11 cellular contexts compared by ENCODE assay signal in the genomic region with DNA sequence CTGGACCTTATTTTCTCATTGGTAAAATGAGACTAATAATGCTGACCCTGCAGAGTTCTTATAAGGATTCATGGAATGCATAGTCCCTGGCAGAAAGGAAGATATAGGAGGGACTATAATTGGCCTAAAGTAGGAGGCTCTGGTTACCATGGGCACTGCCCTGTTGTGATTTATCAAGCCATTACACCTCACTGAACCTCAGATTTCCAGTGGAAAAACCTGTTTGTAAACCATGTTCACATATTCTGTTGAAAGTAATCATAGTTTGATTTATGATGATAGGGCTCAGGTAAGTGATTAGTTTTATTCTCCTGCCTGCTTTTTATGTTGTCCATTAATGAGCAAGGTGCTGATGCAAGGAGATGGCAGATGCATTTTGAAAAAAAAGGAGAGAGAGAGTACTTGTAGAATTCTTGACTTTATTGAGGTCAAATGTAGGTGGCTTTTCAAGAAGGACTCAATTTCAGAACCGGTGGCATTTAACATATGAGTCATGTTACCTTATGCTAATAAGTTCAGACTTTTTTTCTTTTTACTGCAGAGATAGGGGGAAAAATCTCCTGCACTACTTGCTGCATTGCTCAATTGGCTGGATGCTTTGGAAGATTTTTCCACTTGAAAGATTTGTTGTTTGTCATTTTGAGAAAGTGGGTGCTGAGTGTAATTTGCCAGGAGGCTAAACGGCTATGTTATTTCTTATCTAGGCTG. TPM values are rescaled to one million over a fixed set of nuclear protein-coding genes. Genes with fewer than 3 reads are reported as not detected.
DNase-seq lines count a peak whose midpoint lies in the region; FAIRE-seq and TF ChIP-seq lines count a peak whose summit lies in the region.
"Had no signal": no experiment of that assay in that cellular context is flagged by ENCODE, and none has a peak within 500 bp of the region (broad histone marks: within the 10 kb centered on the region; RNA-seq: fewer than 3 reads in every experiment).

No MANE protein-coding gene starts in this region.

- no peak for TF ChIP-seq CTCF in lower leg skin (IDR thresholded peaks at IDR 0.05)
- no peak for TF ChIP-seq CTCF in prostate gland (IDR thresholded peaks at IDR 0.05)
- no peak for TF ChIP-seq CTCF in H9 (conservative IDR thresholded peaks at IDR 0.05)

- 16 to 24% methylated on average over 2 of the region's 2 CpGs for WGBS in lower leg skin, 2 donors
- 10% methylated on average over 2 of the region's 2 CpGs for WGBS in prostate gland
- no CpG with 5 or more reads among the region's 2 CpGs for WGBS in H9 (ENCODE audit: extremely low coverage, insufficient read length, low lambda C conversion rate)

- no peak for DNase-seq in activated T-cell treated with anti-CD3 and anti-CD28 coated beads, Interleukin-2, amount 50 U/mL, for 24 hours
- DNase-seq in activated T-cell treated with anti-CD3 and anti-CD28 coated beads, Interleukin-2, amount 50 U/mL, for 1 hour: no peak
- DNase-seq in RCC 7860 (ENCODE audit: low spot score) (peak; percentile 73), fibroblast of gingiva (ENCODE audit: low read depth) (peak; percentile 47), lower leg skin (ENCODE audit: low spot score in 2 of 2) (no peak), prostate gland (ENCODE audit: low spot score) (no peak), H9 (no peak)
- DNase-seq: cortex of kidney had no signal

- no peaks in the 10 kb centered on the region for H3K4me1 ChIP-seq in prostate gland (replicated peaks)
- H3K4me1 ChIP-seq in H9 (ENCODE audit: insufficient read depth, low read length): no peaks in the 10 kb centered on the region; the same call in 1 of the 2 replicates

- no peak overlapping the region for H2BK120ac ChIP-seq in H9 (ENCODE audit: low read depth, low read length, poor library complexity, severe bottlenecking)

- H4K5ac ChIP-seq in H9 (ENCODE audit: insufficient read length, low read depth, low read length): no peak overlapping the region

- H4K91ac ChIP-seq in H9 (ENCODE audit: insufficient read length, low read depth, low read length): no peak overlapping the region

- H3K23ac ChIP-seq in H9 (ENCODE audit: insufficient read length, low read depth, low read length): no peak overlapping the region

- no peaks in the 10 kb centered on the region for H4K20me1 ChIP-seq in H9 (ENCODE audit: control insufficient read depth, insufficient read depth, insufficient read length)

- H3K27me3 Mint-ChIP-seq in activated T-cell treated with anti-CD3 and anti-CD28 coated beads, Interleukin-2, amount 50 U/mL, for 24 hours: no peaks in the 10 kb centered on the region
- H3K27me3 Mint-ChIP-seq in stimulated activated naive CD8-positive, alpha-beta T cell treated with anti-CD3 and anti-CD28 coated beads, Interleukin-15, Interleukin-2, amounts not matched to agents 100 ng/mL and 50 ng/mL, for 24 hours: no peaks in the 10 kb centered on the region
- H3K27me3 Mint-ChIP-seq in H9 (ENCODE audit: low read depth): no peaks in the 10 kb centered on the region
- H3K27me3 Mint-ChIP-seq: IgD-negative memory B cell had no signal

- H3K4me1 Mint-ChIP-seq in activated T-cell treated with anti-CD3 and anti-CD28 coated beads, Interleukin-2, amount 50 U/mL, for 24 hours (ENCODE audit: low read depth): peaks cover 56% of the 10 kb centered on the region
- H3K4me1 Mint-ChIP-seq in stimulated activated naive CD8-positive, alpha-beta T cell treated with anti-CD3 and anti-CD28 coated beads, Interleukin-15, Interleukin-2, amounts not matched to agents 100 ng/mL and 50 ng/mL, for 24 hours (ENCODE audit: low read depth): peaks cover 57% of the 10 kb centered on the region
- H3K4me1 Mint-ChIP-seq in H9: peaks cover 12 to 16% of the 10 kb centered on the region in 2 experiments

- H2AK5ac ChIP-seq in H9 (ENCODE audit: insufficient read length, low read length): no peak overlapping the region

- no peaks in the 10 kb centered on the region for H3K79me1 ChIP-seq in H9 (ENCODE audit: insufficient read depth, low read depth, low read length, poor library complexity, severe bottlenecking)

- H3K9me3 ChIP-seq in prostate gland (no peaks in the 10 kb centered on the region), H9 (ENCODE audit: control insufficient read depth, low read depth, low read length) (no peaks in the 10 kb centered on the region)
- H3K9me3 ChIP-seq: Caco-2 had no signal

- H3K56ac ChIP-seq in H9 (ENCODE audit: insufficient read length, low read depth, low read length): no peak overlapping the region

- no peak overlapping the region for H3K27ac ChIP-seq in prostate gland
- no peak overlapping the region for H3K27ac ChIP-seq in H9 (ENCODE audit: insufficient read length, low read depth, low read length)

- H4K8ac ChIP-seq in H9 (replicated peaks; ENCODE audit: insufficient read length, low read depth, low read length): no peak overlapping the region

- no peak overlapping the region for H3K14ac ChIP-seq in H9 (ENCODE audit: insufficient read depth, low read length)

- H3K4me2 ChIP-seq in H9 (ENCODE audit: insufficient read depth, insufficient read length, low read length): no peak overlapping the region

- H2BK5ac ChIP-seq in H9 (ENCODE audit: insufficient read length, low read length): no peak overlapping the region

- no peak overlapping the region for H2BK15ac ChIP-seq in H9 (ENCODE audit: low read depth, low read length)

- no peak overlapping the region for H2AFZ ChIP-seq in H9 (ENCODE audit: low read length)

- no peak overlapping the region for H3K18ac ChIP-seq in H9 (ENCODE audit: insufficient read length, low read depth, low read length)

- TF ChIP-seq POLR2A in lower leg skin (IDR thresholded peaks at IDR 0.05) (no peak), prostate gland (IDR thresholded peaks at IDR 0.05) (no peak)

- no peaks in the 10 kb centered on the region for H3K36me3 ChIP-seq in prostate gland

- H3K23me2 ChIP-seq in H9 (ENCODE audit: insufficient read length, low read depth, low read length, poor library complexity, severe bottlenecking): no peaks in the 10 kb centered on the region

- H3K36me3 Mint-ChIP-seq in activated T-cell treated with anti-CD3 and anti-CD28 coated beads, Interleukin-2, amount 50 U/mL, for 24 hours (ENCODE audit: low read depth): peaks cover 2% of the 10 kb centered on the region
- no peaks in the 10 kb centered on the region for H3K36me3 Mint-ChIP-seq in stimulated activated naive CD8-positive, alpha-beta T cell treated with anti-CD3 and anti-CD28 coated beads, Interleukin-15, Interleukin-2, amounts not matched to agents 100 ng/mL and 50 ng/mL, for 24 hours (ENCODE audit: low read depth)
- peaks cover 0 to 4% (median 0%) of the 10 kb centered on the region in 3 experiments; a peak in 2 of 7 replicates for H3K36me3 Mint-ChIP-seq in H9 (ENCODE audit: insufficient read depth in 1 of 3, low read depth in 3 of 3)

- peak; percentile 86 for FAIRE-seq in RCC 7860 (lab: Jason Lieb, UNC)

- no peaks in the 10 kb centered on the region for H3K27me3 ChIP-seq in prostate gland (replicated peaks; ENCODE audit: insufficient read depth)
- H3K27me3 ChIP-seq in H9 (ENCODE audit: insufficient read depth, low read length): no peaks in the 10 kb centered on the region

- no peak overlapping the region for H2BK20ac ChIP-seq in H9 (ENCODE audit: low read depth, low read length, poor library complexity, severe bottlenecking)

- intact Hi-C loops in lower leg skin (cut with DNase I; ENCODE audit: low total_unique reads): no loop called here
- intact Hi-C loops in prostate gland (cut with DNase I): no loop called here

- H3K4me3 Mint-ChIP-seq in activated T-cell treated with anti-CD3 and anti-CD28 coated beads, Interleukin-2, amount 50 U/mL, for 24 hours: no peak overlapping the region
- peak overlapping the region; percentile 47 for H3K4me3 Mint-ChIP-seq in stimulated activated naive CD8-positive, alpha-beta T cell treated with anti-CD3 and anti-CD28 coated beads, Interleukin-15, Interleukin-2, amounts not matched to agents 100 ng/mL and 50 ng/mL, for 24 hours
- H3K4me3 Mint-ChIP-seq in H9: no peak overlapping the region
- H3K4me3 Mint-ChIP-seq: IgD-negative memory B cell had no signal

- no peak overlapping the region for H3K9ac ChIP-seq in H9 (ENCODE audit: extremely low read depth, insufficient read length, low read length)

- H3K4ac ChIP-seq in H9 (ENCODE audit: low read depth, low read length): no peak overlapping the region

- H3K27ac Mint-ChIP-seq in activated T-cell treated with anti-CD3 and anti-CD28 coated beads, Interleukin-2, amount 50 U/mL, for 24 hours: peak overlapping the region; percentile 70
- H3K27ac Mint-ChIP-seq in stimulated activated naive CD8-positive, alpha-beta T cell treated with anti-CD3 and anti-CD28 coated beads, Interleukin-15, Interleukin-2, amounts not matched to agents 100 ng/mL and 50 ng/mL, for 24 hours: peak overlapping the region; percentile 88
- H3K27ac Mint-ChIP-seq in H9: peak overlapping the region in 1 of 3 experiments; percentile 16; a peak in 1 of 7 replicates

- H3K9me3 Mint-ChIP-seq in activated T-cell treated with anti-CD3 and anti-CD28 coated beads, Interleukin-2, amount 50 U/mL, for 24 hours: no peaks in the 10 kb centered on the region
- no peaks in the 10 kb centered on the region for H3K9me3 Mint-ChIP-seq in stimulated activated naive CD8-positive, alpha-beta T cell treated with anti-CD3 and anti-CD28 coated beads, Interleukin-15, Interleukin-2, amounts not matched to agents 100 ng/mL and 50 ng/mL, for 24 hours
- no peaks in the 10 kb centered on the region for H3K9me3 Mint-ChIP-seq in H9
- H3K9me3 Mint-ChIP-seq: IgD-negative memory B cell had no signal

- no peak overlapping the region for H3T11ph ChIP-seq in H9 (ENCODE audit: low read length)

- no peak overlapping the region for H2BK12ac ChIP-seq in H9 (ENCODE audit: insufficient read length, low read depth, low read length)

- H3K79me2 ChIP-seq in H9 (ENCODE audit: insufficient read depth, low read length): no peaks in the 10 kb centered on the region; the same call in 1 of the 2 replicates

- H3K4me3 ChIP-seq in lower leg skin (ENCODE audit: low read depth, poor library complexity, severe bottlenecking) (no peak overlapping the region), prostate gland (no peak overlapping the region)

RNA-seq across cellular contexts. Expression of gene NF2, which starts 14.6 kb away (rescaled TPM):
- total RNA-seq in lower leg skin (10 to 100 TPM; 16.7 to 32.0 (median 25.2) TPM), prostate gland (10 to 100 TPM; 32.3 to 34.7 TPM), H9 (2021) (46.5 and 50.9 TPM in 2 replicates)

RNA-seq across cellular contexts. Expression of gene NIPSNAP1, which starts 37.2 kb away (rescaled TPM):
- total RNA-seq in lower leg skin (10 to 100 TPM; 19.8 to 23.7 (median 21.8) TPM), prostate gland (10 to 100 TPM; 24.1 to 46.9 TPM), H9 (2021) (169 and 171 TPM in 2 replicates)

Comparison
In these comparisons a context has a peak if more than half of its experiments do, and no peak if none do; other contexts are left out.
1. DNase-seq: peak in RCC 7860 (single experiment) and fibroblast of gingiva (single experiment); none in activated T-cell treated with anti-CD3 and anti-CD28 coated beads, Interleukin-2, amount 50 U/mL, for 24 hours (single experiment), activated T-cell treated with anti-CD3 and anti-CD28 coated beads, Interleukin-2, amount 50 U/mL, for 1 hour (single experiment), lower leg skin (0 of 2), prostate gland (single experiment) and H9 (single experiment).